In genomic region chr11:120324932-120325810, GRCh38 we compare ENCODE assay signal across 1 cellular context.
TF ChIP-seq lines count a peak whose summit lies in the region.

Gene TLCD5 (plus strand): TSS chr11:120325299. CDS start chr11:120327442, 2,143 bp downstream.

TF ChIP-seq in HepG2, 621 proteins besides CTCF, POLR2A, EP300 and RAD21 (continued from another document and continues in another):
- TF ChIP-seq SOX6 (IDR thresholded peaks at IDR 0.05), result no peak
- TF ChIP-seq SOX6 (CRISPR knock-in tag; IDR thresholded peaks at IDR 0.05), result peak; percentile 32; the same call in 1 of the 2 replicates
- TF ChIP-seq MTERF4 (CRISPR knock-in tag; IDR thresholded peaks at IDR 0.05), result no peak
- TF ChIP-seq ZNF713 (CRISPR knock-in tag; IDR thresholded peaks at IDR 0.05), result no peak
- TF ChIP-seq KLF9 (CRISPR knock-in tag; IDR thresholded peaks at IDR 0.05; ENCODE audit: low read depth), result no peak
- no peak for TF ChIP-seq TFAP4 (IDR thresholded peaks at IDR 0.05; ENCODE audit: borderline replicate concordance, low read depth)
- no peak for TF ChIP-seq POLR2AphosphoS2 (IDR thresholded peaks at IDR 0.05; ENCODE audit: low read depth, low read length)
- TF ChIP-seq UBTF (CRISPR knock-in tag; IDR thresholded peaks at IDR 0.05), result peak; percentile 97; the same call in 1 of the 2 replicates
- TF ChIP-seq ZBTB20 (CRISPR knock-in tag; IDR thresholded peaks at IDR 0.05; ENCODE audit: borderline replicate concordance, low read depth), result no peak
- peak; percentile 89 for TF ChIP-seq SALL2 (CRISPR knock-in tag; IDR thresholded peaks at IDR 0.05)
- no peak for TF ChIP-seq MAF1 (CRISPR knock-in tag; IDR thresholded peaks at IDR 0.05; ENCODE audit: borderline replicate concordance)
- no peak for TF ChIP-seq ZNF326 (CRISPR knock-in tag; IDR thresholded peaks at IDR 0.05; ENCODE audit: borderline replicate concordance)
- peak; percentile 27; the same call in 1 of the 2 replicates for TF ChIP-seq FOXP4 (CRISPR knock-in tag; IDR thresholded peaks at IDR 0.05)
- TF ChIP-seq MTA1 (CRISPR knock-in tag; IDR thresholded peaks at IDR 0.05; ENCODE audit: borderline replicate concordance), result peak; percentile 66; the same call in 1 of the 2 replicates
- TF ChIP-seq ZNF280B (CRISPR knock-in tag; IDR thresholded peaks at IDR 0.05; ENCODE audit: borderline replicate concordance), result 0 out of 2 replicates have a peak, but pooled peaks have one; percentile 50
- TF ChIP-seq ZNF749 (CRISPR knock-in tag; IDR thresholded peaks at IDR 0.05; ENCODE audit: borderline replicate concordance), result 0 out of 2 replicates have a peak, but pooled peaks have one; percentile 32
- peak; percentile 27; the same call in 1 of the 2 replicates for TF ChIP-seq ZGPAT (CRISPR knock-in tag; IDR thresholded peaks at IDR 0.05)
- TF ChIP-seq AKAP8 (CRISPR knock-in tag; IDR thresholded peaks at IDR 0.05), result 0 out of 2 replicates have a peak, but pooled peaks have one; percentile 31
- TF ChIP-seq ZNF605 (CRISPR knock-in tag; IDR thresholded peaks at IDR 0.05), result no peak
- peak; percentile 86 for TF ChIP-seq RBFOX2 (IDR thresholded peaks at IDR 0.05; ENCODE audit: low read depth, low read length)
- TF ChIP-seq THAP11 (CRISPR knock-in tag; IDR thresholded peaks at IDR 0.05), result peak; percentile 64
- no peak for TF ChIP-seq PREB (CRISPR knock-in tag; IDR thresholded peaks at IDR 0.05)
- TF ChIP-seq MYC (CRISPR knock-in tag; IDR thresholded peaks at IDR 0.05; ENCODE audit: borderline replicate concordance), result peak; percentile 63
- TF ChIP-seq ZNF142 (CRISPR knock-in tag; IDR thresholded peaks at IDR 0.05), result peak; percentile 87
- TF ChIP-seq ZNF441 (CRISPR knock-in tag; IDR thresholded peaks at IDR 0.05; ENCODE audit: borderline replicate concordance), result peak; percentile 87
- TF ChIP-seq ZMYM3 (CRISPR knock-in tag; IDR thresholded peaks at IDR 0.05), result no peak
- peak; percentile 93 for TF ChIP-seq ZFY (CRISPR knock-in tag; IDR thresholded peaks at IDR 0.05)
- TF ChIP-seq PHF21A (CRISPR knock-in tag; IDR thresholded peaks at IDR 0.05), result peak; percentile 62; the same call in 1 of the 2 replicates
- no peak for TF ChIP-seq ZNF740 (CRISPR knock-in tag; IDR thresholded peaks at IDR 0.05)
- TF ChIP-seq ZNF546 (CRISPR knock-in tag; conservative IDR thresholded peaks at IDR 0.05), result 0 out of 2 replicates have a peak, but pooled peaks have one; percentile 68
- TF ChIP-seq POGZ (CRISPR knock-in tag; IDR thresholded peaks at IDR 0.05), result peak; percentile 57; the same call in 1 of the 2 replicates
- peak; percentile 60 for TF ChIP-seq PHF20 (CRISPR knock-in tag; IDR thresholded peaks at IDR 0.05)
- TF ChIP-seq PHF8 (CRISPR knock-in tag; IDR thresholded peaks at IDR 0.05), result peak; percentile 63; the same call in 1 of the 2 replicates
- no peak for TF ChIP-seq ZNF230 (CRISPR knock-in tag; IDR thresholded peaks at IDR 0.05)
- peak; percentile 19; the same call in 1 of the 2 replicates for TF ChIP-seq MED1 (CRISPR knock-in tag; IDR thresholded peaks at IDR 0.05)
- no peak for TF ChIP-seq TCF12 (IDR thresholded peaks at IDR 0.05)
- TF ChIP-seq TCF12 (CRISPR knock-in tag; IDR thresholded peaks at IDR 0.05), result 0 out of 2 replicates have a peak, but pooled peaks have one; percentile 50
- peak; percentile 7 for TF ChIP-seq STAG1 (CRISPR knock-in tag; IDR thresholded peaks at IDR 0.05)
